ENCODE assay signal across 8 cellular contexts in genomic region chr6:26552640-26553189, GRCh38. TPM values are rescaled to one million over a fixed set of nuclear protein-coding genes. Genes with fewer than 3 reads are reported as not detected.
DNase-seq lines count a peak whose midpoint lies in the region; ATAC-seq and TF ChIP-seq lines count a peak whose summit lies in the region.

No MANE protein-coding gene starts in this region.

- peak overlapping the region; percentile 97 for H3K4me3 ChIP-seq in GM08714 (ENCODE audit: low read length)
- peak overlapping the region; percentile 61 for H3K4me3 ChIP-seq in fibroblast of pulmonary artery (replicated peaks; ENCODE audit: low read depth, low read length)
- H3K4me3 ChIP-seq in gastrocnemius medialis, result peak overlapping the region; percentile 52 to 63 (median 60)

- TF ChIP-seq CTCF in fibroblast of pulmonary artery (IDR thresholded peaks at IDR 0.05; ENCODE audit: low read length, missing control alignments) (no peak), gastrocnemius medialis (IDR thresholded peaks at IDR 0.05 in 4 of 5, conservative IDR thresholded peaks at IDR 0.05 in 1 of 5) (no peak)

- in situ Hi-C loops in gastrocnemius medialis (cut with MboI; ENCODE audit: low sequenced_read_pairs in 4 of 4), result no loop called here

- peak; percentile 71 for DNase-seq in NCI-H82 (lab: John Stamatoyannopoulos, UW)
- no peak for DNase-seq in fibroblast of pulmonary artery (ENCODE audit: low read depth)
- no peak for DNase-seq in gastrocnemius medialis
- DNase-seq in dermis blood vessel endothelial cell, result no peak
- no peak for DNase-seq in activated CD4-positive, CD25-positive, alpha-beta regulatory T cell (lab: John Stamatoyannopoulos, UW)

- no peaks in the 10 kb centered on the region for H3K36me3 ChIP-seq in gastrocnemius medialis

- TF ChIP-seq POLR2A in gastrocnemius medialis (IDR thresholded peaks at IDR 0.05), result no peak

- intact Hi-C loops in gastrocnemius medialis (cut with DNase I; ENCODE audit: low total_unique reads), result loop anchor here (1.0 to 10.0 kb wide), 2 partner anchors 15 to 922 kb away; partner anchors contain the start of gene ZNF184

- H3K27me3 ChIP-seq in gastrocnemius medialis, result no peaks in the 10 kb centered on the region

- no peak for ATAC-seq in gastrocnemius medialis
- no peak for ATAC-seq in HG03439 (IDR thresholded peaks at IDR 0.05; ENCODE audit: unreplicated experiment)
- no peak for ATAC-seq in activated CD4-positive, CD25-positive, alpha-beta regulatory T cell treated with anti-CD3 and anti-CD28 coated beads, Interleukin-2, amount 50 U/mL, for 24 hours

- H3K4me1 ChIP-seq in gastrocnemius medialis, result peaks cover 10 to 13% of the 10 kb centered on the region in 2 donors

- no peaks in the 10 kb centered on the region for H3K9me3 ChIP-seq in gastrocnemius medialis

- peak overlapping the region; percentile 75 to 85 (median 79) for H3K27ac ChIP-seq in gastrocnemius medialis

RNA-seq across cellular contexts. Expression of gene HMGN4, which starts 14.5 kb away (rescaled TPM):
- total RNA-seq in gastrocnemius medialis (10 to 100 TPM; 20.1 to 58.7 (median 28.4) TPM), dermis blood vessel endothelial cell (60.4 and 78.7 TPM in 2 replicates)

RNA-seq across cellular contexts. Expression of gene ABT1, which starts 44.0 kb away (rescaled TPM):
- total RNA-seq in gastrocnemius medialis, result 10 to 100 TPM in 1 of 4 donors, 1 to 10 TPM in 3; 7.1 to 13.2 (median 9.5) TPM
- 18.7 and 22.0 TPM in 2 replicates for total RNA-seq in dermis blood vessel endothelial cell

RNA-seq across cellular contexts. Expression of gene BTN1A1, which starts 52.6 kb away (rescaled TPM):
- total RNA-seq in gastrocnemius medialis, result not detected
- total RNA-seq in dermis blood vessel endothelial cell, result not detected in 2 replicates
